13 cellular contexts compared by ENCODE assay signal in genomic region chr11:75301131-75301530, GRCh38. TPM values are rescaled to one million over a fixed set of nuclear protein-coding genes. Genes with fewer than 3 reads are reported as not detected.
DNase-seq lines count a peak whose midpoint lies in the region; ATAC-seq and TF ChIP-seq lines count a peak whose summit lies in the region.
"Had no signal": no experiment of that assay in that cellular context is flagged by ENCODE, and none has a peak within 500 bp of the region (broad histone marks: within the 10 kb centered on the region; RNA-seq: fewer than 3 reads in every experiment).

No MANE protein-coding gene starts in this region.

- peak; percentile 41 for ATAC-seq in sciatic nerve
- ATAC-seq: activated CD8-positive, alpha-beta T cell treated with anti-CD3 and anti-CD28 coated beads for 36 hours had no signal

- TF ChIP-seq CTCF in left ventricle myocardium inferior (IDR thresholded peaks at IDR 0.05; ENCODE audit: borderline replicate concordance): no peak

- no peaks in the 10 kb centered on the region for H3K36me3 ChIP-seq in left ventricle myocardium inferior
- H3K36me3 ChIP-seq: Peyer's patch had no signal

- H3K27me3 ChIP-seq in left ventricle myocardium inferior (ENCODE audit: low read depth): no peaks in the 10 kb centered on the region
- H3K27me3 ChIP-seq: Peyer's patch had no signal

- peak overlapping the region; percentile 5 for H3K4me3 ChIP-seq in left ventricle myocardium inferior
- H3K4me3 ChIP-seq: Peyer's patch had no signal

- no peaks in the 10 kb centered on the region for H3K9me3 ChIP-seq in left ventricle myocardium inferior (replicated peaks)
- H3K9me3 ChIP-seq: Peyer's patch had no signal

- peak overlapping the region; percentile 76 for H3K27ac ChIP-seq in left ventricle myocardium inferior (replicated peaks)
- H3K27ac ChIP-seq: epithelial cell of prostate had no signal

- H3K4me1 ChIP-seq in left ventricle myocardium inferior: peaks cover 48% of the 10 kb centered on the region

- intact Hi-C loops in left ventricle myocardium inferior (cut with micrococcal nuclease): no loop called here
- intact Hi-C loops in sciatic nerve (cut with DNase I): no loop called here

- DNase-seq in DMS53 treated with DMSO at 0.1 percent for 48 hours (lab: John Stamatoyannopoulos, UW; ENCODE audit: unreplicated experiment) (peak; percentile 94), NCI-H69 (lab: John Stamatoyannopoulos, UW) (peak; percentile 46), left ventricle myocardium inferior (no peak), sciatic nerve (ENCODE audit: low spot score) (no peak), NCI-H1694 treated with DMSO at 0.1 percent for 48 hours (lab: John Stamatoyannopoulos, UW) (no peak), activated gamma-delta T cell treated with Interleukin-2 at 50 U/mL for 16 hours (no peak), hepatic stellate cell (ENCODE audit: low spot score) (no peak)
- DNase-seq: activated CD8-positive, alpha-beta T cell treated with anti-CD3 and anti-CD28 coated beads for 36 hours; KBM-7; NCI-H524 treated with DMSO at 0.1 percent for 48 hours; Peyer's patch; SW 1271 had no signal

RNA-seq across cellular contexts. Expression of gene ARRB1, which starts 50.3 kb away (rescaled TPM):
- total RNA-seq in left ventricle myocardium inferior (25.9 TPM), sciatic nerve (70.8 TPM)

Comparison
In these comparisons a context has a peak if more than half of its experiments do, and no peak if none do; other contexts are left out.
1. DNase-seq: peak in DMS53 treated with DMSO at 0.1 percent for 48 hours (single experiment) and NCI-H69 (single experiment); none in left ventricle myocardium inferior (single experiment), sciatic nerve (single experiment), NCI-H1694 treated with DMSO at 0.1 percent for 48 hours (single experiment), activated gamma-delta T cell treated with Interleukin-2 at 50 U/mL for 16 hours (single experiment) and hepatic stellate cell (single experiment).